Comparison of ENCODE assay signal across 8 cellular contexts in genomic region chr4:336099-336892, GRCh38. TPM values are rescaled to one million over a fixed set of nuclear protein-coding genes. Genes with fewer than 3 reads are reported as not detected.
DNase-seq lines count a peak whose midpoint lies in the region; ATAC-seq, FAIRE-seq and TF ChIP-seq lines count a peak whose summit lies in the region.

No MANE protein-coding gene starts in this region.

- H3K4me1 ChIP-seq in ES-I3 (ENCODE audit: insufficient read depth, low read length) (no peaks in the 10 kb centered on the region), subcutaneous abdominal adipose tissue (ENCODE audit: control insufficient read depth in 5 of 5, insufficient read depth in 5 of 5, low read length in 5 of 5) (peaks cover 5 to 31% (median 23%) of the 10 kb centered on the region in 5 donors)

- FAIRE-seq in bronchial epithelial cell (lab: Jason Lieb, UNC), result no peak

- peak overlapping the region; percentile 96 to 99 (median 97) for H3K27ac Mint-ChIP-seq in IgD-negative memory B cell

- peak overlapping the region; percentile 73 for H3K9ac ChIP-seq in ES-I3 (ENCODE audit: low read depth, low read length)
- H3K9ac ChIP-seq in subcutaneous abdominal adipose tissue (ENCODE audit: low read length in 5 of 5), result peak overlapping the region in 4 of 5 donors; percentile 68 to 93 (median 84)

- H3K9me3 ChIP-seq in ES-I3 (ENCODE audit: control insufficient read depth, insufficient read depth, low read length), result peaks cover 3% of the 10 kb centered on the region; the same call in 1 of the 2 replicates
- H3K9me3 ChIP-seq in subcutaneous abdominal adipose tissue (ENCODE audit: control insufficient read depth in 5 of 5, low read length in 5 of 5), result no peaks in the 10 kb centered on the region

- H3K36me3 ChIP-seq in ES-I3 (ENCODE audit: insufficient read depth, low read length) (peaks cover under 1% of the 10 kb centered on the region; the same call in 1 of the 2 replicates), bronchial epithelial cell (ENCODE audit: control insufficient read depth, insufficient read depth, low read length) (no peaks in the 10 kb centered on the region), subcutaneous abdominal adipose tissue (ENCODE audit: control insufficient read depth in 5 of 5, insufficient read depth in 5 of 5, low read length in 5 of 5) (no peaks in the 10 kb centered on the region)

- TF ChIP-seq CTCF in bronchial epithelial cell (IDR thresholded peaks at IDR 0.05; ENCODE audit: insufficient read depth, low read length, severe bottlenecking), result no peak

- DNase-seq in bronchial epithelial cell (ENCODE audit: low read depth), result no peak

- peaks cover 0 to 19% (median 17%) of the 10 kb centered on the region in 3 donors for H3K9me3 Mint-ChIP-seq in IgD-negative memory B cell

- H3K27ac ChIP-seq in layer of hippocampus (ENCODE audit: low read depth, low read length) (peak overlapping the region; percentile 95), subcutaneous abdominal adipose tissue (ENCODE audit: low read depth, low read length) (peak overlapping the region; percentile 94)

- H3K36me3 Mint-ChIP-seq in IgD-negative memory B cell, result peaks cover 12% of the 10 kb centered on the region

- H3K27me3 Mint-ChIP-seq in IgD-negative memory B cell, result no peaks in the 10 kb centered on the region

- peak overlapping the region; percentile 78 to 99 (median 89) for H3K4me3 Mint-ChIP-seq in IgD-negative memory B cell

- peak overlapping the region; percentile 84 for H3K4me3 ChIP-seq in bronchial epithelial cell (ENCODE audit: low read depth, low read length)
- peak overlapping the region; percentile 49 to 98 (median 96) for H3K4me3 ChIP-seq in subcutaneous abdominal adipose tissue (ENCODE audit: low read depth in 1 of 5, low read length in 5 of 5)

- H3K4me1 Mint-ChIP-seq in IgD-negative memory B cell, result peaks cover 16 to 28% (median 28%) of the 10 kb centered on the region in 3 donors

- no peak for ATAC-seq in GM21447 (IDR thresholded peaks at IDR 0.05; ENCODE audit: unreplicated experiment)
- ATAC-seq in GM18867 (IDR thresholded peaks at IDR 0.05; ENCODE audit: unreplicated experiment), result no peak
- no peak for ATAC-seq in HG03139 (IDR thresholded peaks at IDR 0.05; ENCODE audit: unreplicated experiment)

- no peaks in the 10 kb centered on the region for H3K27me3 ChIP-seq in bronchial epithelial cell (ENCODE audit: control insufficient read depth, insufficient read depth, low read length)
- no peaks in the 10 kb centered on the region for H3K27me3 ChIP-seq in layer of hippocampus (ENCODE audit: control insufficient read depth, insufficient read depth, low read length)
- H3K27me3 ChIP-seq in subcutaneous abdominal adipose tissue (ENCODE audit: control insufficient read depth in 5 of 5, insufficient read depth in 4 of 5, low read length in 5 of 5), result peaks cover 0 to 2% (median 0%) of the 10 kb centered on the region in 5 donors

RNA-seq across cellular contexts. Expression of gene ZNF141, which starts 1.3 kb away (rescaled TPM):
- 10.5 TPM for polyA plus RNA-seq in IgD-negative memory B cell
- 7.0 and 8.2 TPM in 2 replicates for total RNA-seq in bronchial epithelial cell

RNA-seq across cellular contexts. Expression of gene ZNF732, which starts 31.0 kb away (rescaled TPM):
- 0.16 TPM for polyA plus RNA-seq in IgD-negative memory B cell
- total RNA-seq in bronchial epithelial cell, result 0.77 and 0.79 TPM in 2 replicates
